ENCODE assay signal across 8 cellular contexts in the genomic region with DNA sequence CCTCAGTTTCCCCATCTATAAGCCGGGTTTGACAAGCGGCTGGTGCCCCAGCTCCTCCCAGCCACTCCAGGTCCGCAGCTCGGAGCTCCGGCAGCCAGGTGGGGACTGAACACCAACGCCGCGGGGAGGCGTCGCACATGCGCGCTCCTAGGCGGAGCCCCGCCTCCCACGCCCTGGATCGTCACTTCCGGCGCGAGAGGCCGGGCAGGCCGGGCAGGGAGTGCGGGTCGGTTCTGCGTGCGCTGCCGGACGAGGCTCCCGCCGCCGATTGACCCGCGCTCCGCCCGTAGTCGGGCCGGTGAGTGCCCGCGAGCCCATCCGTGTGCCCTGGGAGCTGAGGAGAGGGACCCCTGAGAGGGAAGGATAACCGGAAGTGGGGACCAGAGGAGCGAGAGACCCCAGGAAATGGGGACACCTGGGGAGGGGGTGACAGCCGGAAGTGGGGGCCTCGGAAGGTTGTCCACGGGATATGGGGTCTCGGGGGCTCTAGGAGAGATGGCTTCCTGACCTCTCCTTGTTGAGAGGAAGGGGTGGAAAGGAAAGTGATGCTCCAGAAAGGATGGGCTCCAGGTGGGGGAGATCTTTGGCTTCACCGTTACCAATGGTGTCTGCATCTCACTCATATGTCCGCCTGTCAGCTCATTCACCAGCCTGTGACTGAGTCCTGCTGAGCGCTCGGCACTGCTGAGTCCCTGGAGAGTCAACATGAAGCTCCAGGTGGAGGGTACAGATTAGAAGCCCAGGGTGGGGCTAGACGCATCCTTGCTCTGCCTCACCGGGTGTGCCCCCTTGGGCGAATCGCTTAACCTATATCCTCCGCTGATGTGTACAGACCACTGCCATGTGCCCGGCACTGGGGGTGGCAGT. TPM values are rescaled to one million over a fixed set of nuclear protein-coding genes. Genes with fewer than 3 reads are reported as not detected.
A peak's percentile ranks its signal among the peaks of the same experiment; 100 is the strongest.
DNase-seq lines count a peak whose midpoint lies in the region; ATAC-seq, FAIRE-seq and TF ChIP-seq lines count a peak whose summit lies in the region.

A gene with protein sequence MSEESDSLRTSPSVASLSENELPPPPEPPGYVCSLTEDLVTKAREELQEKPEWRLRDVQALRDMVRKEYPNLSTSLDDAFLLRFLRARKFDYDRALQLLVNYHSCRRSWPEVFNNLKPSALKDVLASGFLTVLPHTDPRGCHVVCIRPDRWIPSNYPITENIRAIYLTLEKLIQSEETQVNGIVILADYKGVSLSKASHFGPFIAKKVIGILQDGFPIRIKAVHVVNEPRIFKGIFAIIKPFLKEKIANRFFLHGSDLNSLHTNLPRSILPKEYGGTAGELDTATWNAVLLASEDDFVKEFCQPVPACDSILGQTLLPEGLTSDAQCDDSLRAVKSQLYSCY (plus strand): TSS at position 181 of the 867 bp plus-strand sequence. CDS start 4,126 bp downstream, outside the sequence.

- peak within 1 kb of the TSS; percentile 93 for H3K4me3 Mint-ChIP-seq in nephron progenitor cell
- peak within 1 kb of the TSS; percentile 95 for H3K4me3 Mint-ChIP-seq in stimulated activated naive CD8-positive, alpha-beta T cell treated with anti-CD3 and anti-CD28 coated beads, Interleukin-15, Interleukin-2, amounts not matched to agents 100 ng/mL and 50 ng/mL, for 24 hours

- H3K27me3 ChIP-seq in RWPE2 (ENCODE audit: insufficient read depth, poor library complexity, severe bottlenecking), result no peaks in the 10 kb centered on the region

- peak; percentile 99 for TF ChIP-seq POLR2A in H54 (IDR thresholded peaks at IDR 0.05; ENCODE audit: low read depth, low read length)

- H3K9me3 Mint-ChIP-seq in nephron progenitor cell, result no peaks in the 10 kb centered on the region
- no peaks in the 10 kb centered on the region for H3K9me3 Mint-ChIP-seq in stimulated activated naive CD8-positive, alpha-beta T cell treated with anti-CD3 and anti-CD28 coated beads, Interleukin-15, Interleukin-2, amounts not matched to agents 100 ng/mL and 50 ng/mL, for 24 hours

- peaks cover 15% of the 10 kb centered on the region for H3K36me3 ChIP-seq in RWPE2 (ENCODE audit: low read depth)

- H3K9me3 ChIP-seq in RWPE2 (ENCODE audit: severe bottlenecking), result no peaks in the 10 kb centered on the region

- peaks cover 11% of the 10 kb centered on the region for H3K4me1 ChIP-seq in RWPE2 (ENCODE audit: insufficient read depth, poor library complexity, severe bottlenecking)

- peak; percentile 84 for TF ChIP-seq CTCF in RWPE2 (IDR thresholded peaks at IDR 0.05; ENCODE audit: poor library complexity, severe bottlenecking)
- peak; percentile 34 for TF ChIP-seq CTCF in fibroblast of the aortic adventitia (IDR thresholded peaks at IDR 0.05; ENCODE audit: insufficient read depth, low read length)
- no peak for TF ChIP-seq CTCF in nephron progenitor cell (IDR thresholded peaks at IDR 0.05)

- peaks cover 7% of the 10 kb centered on the region for H3K36me3 Mint-ChIP-seq in nephron progenitor cell (ENCODE audit: low read depth)
- peaks cover 4% of the 10 kb centered on the region for H3K36me3 Mint-ChIP-seq in stimulated activated naive CD8-positive, alpha-beta T cell treated with anti-CD3 and anti-CD28 coated beads, Interleukin-15, Interleukin-2, amounts not matched to agents 100 ng/mL and 50 ng/mL, for 24 hours (ENCODE audit: low read depth)

- peaks cover 8% of the 10 kb centered on the region for H3K27me3 Mint-ChIP-seq in nephron progenitor cell (ENCODE audit: low read depth, poor library complexity)
- no peaks in the 10 kb centered on the region for H3K27me3 Mint-ChIP-seq in stimulated activated naive CD8-positive, alpha-beta T cell treated with anti-CD3 and anti-CD28 coated beads, Interleukin-15, Interleukin-2, amounts not matched to agents 100 ng/mL and 50 ng/mL, for 24 hours

- peak within 1 kb of the TSS; percentile 41 for H3K27ac ChIP-seq in RWPE2 (ENCODE audit: poor library complexity, severe bottlenecking)

- peak within 1 kb of the TSS; percentile 61 for H3K4me3 ChIP-seq in RWPE2 (ENCODE audit: severe bottlenecking)
- H3K4me3 ChIP-seq in fibroblast of the aortic adventitia (ENCODE audit: low read depth, low read length), result peak within 1 kb of the TSS; percentile 92

- H3K27ac Mint-ChIP-seq in nephron progenitor cell, result no peak within 1 kb of the TSS
- peak within 1 kb of the TSS; percentile 97 for H3K27ac Mint-ChIP-seq in stimulated activated naive CD8-positive, alpha-beta T cell treated with anti-CD3 and anti-CD28 coated beads, Interleukin-15, Interleukin-2, amounts not matched to agents 100 ng/mL and 50 ng/mL, for 24 hours

- peak; percentile 86 for DNase-seq in EL
- peak; percentile 94 for DNase-seq in H54 (ENCODE audit: insufficient read length, low spot score)
- peak; percentile 90 for DNase-seq in LoVo (ENCODE audit: low spot score)
- peak; percentile 99 for DNase-seq in RWPE2 (ENCODE audit: low spot score)
- peak; percentile 87 for DNase-seq in activated T-helper 9 cell treated with anti-CD3 and anti-CD28 coated beads, Interleukin-2, amount 50 U/mL, for 16 hours (ENCODE audit: low read depth)
- DNase-seq in fibroblast of the aortic adventitia (ENCODE audit: low read depth), result peak; percentile 73
- peak; percentile 87 for DNase-seq in nephron progenitor cell

- ATAC-seq in RWPE2 (ENCODE audit: low read depth), result peak; percentile 93

- no peak for FAIRE-seq in H54 (lab: Jason Lieb, UNC)

- H3K4me1 Mint-ChIP-seq in nephron progenitor cell, result peaks cover 39% of the 10 kb centered on the region
- H3K4me1 Mint-ChIP-seq in stimulated activated naive CD8-positive, alpha-beta T cell treated with anti-CD3 and anti-CD28 coated beads, Interleukin-15, Interleukin-2, amounts not matched to agents 100 ng/mL and 50 ng/mL, for 24 hours (ENCODE audit: low read depth), result peaks cover 25% of the 10 kb centered on the region

RNA-seq across cellular contexts. Expression of the gene that starts here (rescaled TPM):
- 11.1 and 18.0 TPM in 2 replicates for total RNA-seq in fibroblast of the aortic adventitia (ENCODE audit: low replicate concordance)

Comparison
In these comparisons a context has a peak if more than half of its experiments do, and no peak if none do; other contexts are left out.
1. Peak in every context shown above with its lines: DNase-seq, ATAC-seq, H3K4me3 ChIP-seq and H3K27ac ChIP-seq.